In genomic region chrX:147917700-147918694, GRCh38 we compare ENCODE assay signal across 8 cellular contexts. TPM values are rescaled to one million over a fixed set of nuclear protein-coding genes. Genes with fewer than 3 reads are reported as not detected.
DNase-seq lines count a peak whose midpoint lies in the region; ATAC-seq lines count a peak whose summit lies in the region.

No MANE protein-coding gene starts in this region.

- intact Hi-C loops in naive thymus-derived CD4-positive, alpha-beta T cell (cut with micrococcal nuclease) = loop anchor here (10.0 kb wide), 3 partner anchors 153 to 1717 kb away; partner anchors contain the start of genes IDS (in 1 of the 2) and TMEM185A (in 1 of the 2)
- intact Hi-C loops in left colon (cut with DNase I, micrococcal nuclease) = no loop called here

- peaks cover 3% of the 10 kb centered on the region for H3K36me3 Mint-ChIP-seq in T-helper 1 cell treated with Interleukin-12 subunit alpha and Interleukin-12 subunit beta and Interleukin-4 antibody, amounts not matched to agents 30 μg/mL and 1 μg/mL, for 36 hours (ENCODE audit: low read depth)
- peaks cover 0 to 5% (median 0%) of the 10 kb centered on the region in 5 donors for H3K36me3 Mint-ChIP-seq in naive thymus-derived CD4-positive, alpha-beta T cell

- POLR2A ChIA-PET in naive thymus-derived CD4-positive, alpha-beta T cell (lab: Charles Lee) = no interaction called here

- peak; percentile 84 for ATAC-seq in HG02852 (IDR thresholded peaks at IDR 0.05; ENCODE audit: unreplicated experiment)
- peak; percentile 76 for ATAC-seq in naive thymus-derived CD4-positive, alpha-beta T cell
- no peak for ATAC-seq in left colon

- no peaks in the 10 kb centered on the region for H3K27me3 ChIP-seq in naive thymus-derived CD4-positive, alpha-beta T cell (ENCODE audit: control insufficient read depth in 2 of 2, insufficient read depth in 2 of 2, low read length in 2 of 2)

- no peaks in the 10 kb centered on the region for H3K36me3 ChIP-seq in naive thymus-derived CD4-positive, alpha-beta T cell (ENCODE audit: control insufficient read depth in 2 of 3, insufficient read depth in 3 of 3, low read length in 3 of 3)

- H3K4me1 ChIP-seq in naive thymus-derived CD4-positive, alpha-beta T cell (ENCODE audit: control insufficient read depth in 2 of 2, insufficient read depth in 2 of 2, low read length in 2 of 2) = peaks cover 31 to 57% of the 10 kb centered on the region in 2 donors

- peak overlapping the region; percentile 60 for H3K4me3 Mint-ChIP-seq in T-helper 1 cell treated with Interleukin-12 subunit alpha and Interleukin-12 subunit beta and Interleukin-4 antibody, amounts not matched to agents 30 μg/mL and 1 μg/mL, for 36 hours
- peak overlapping the region; percentile 6 to 65 (median 48) for H3K4me3 Mint-ChIP-seq in naive thymus-derived CD4-positive, alpha-beta T cell

- H3K4me1 Mint-ChIP-seq in T-helper 1 cell treated with Interleukin-12 subunit alpha and Interleukin-12 subunit beta and Interleukin-4 antibody, amounts not matched to agents 30 μg/mL and 1 μg/mL, for 36 hours (ENCODE audit: low read depth) = peaks cover 41% of the 10 kb centered on the region
- H3K4me1 Mint-ChIP-seq in naive thymus-derived CD4-positive, alpha-beta T cell = peaks cover 25 to 90% (median 82%) of the 10 kb centered on the region in 7 donors

- H3K4me3 ChIP-seq in naive thymus-derived CD4-positive, alpha-beta T cell (ENCODE audit: low read length) = no peak overlapping the region

- H3K27ac Mint-ChIP-seq in T-helper 1 cell treated with Interleukin-12 subunit alpha and Interleukin-12 subunit beta and Interleukin-4 antibody, amounts not matched to agents 30 μg/mL and 1 μg/mL, for 36 hours = peak overlapping the region; percentile 80
- H3K27ac Mint-ChIP-seq in naive thymus-derived CD4-positive, alpha-beta T cell = peak overlapping the region; percentile 8 to 92 (median 72)

- H3K27me3 Mint-ChIP-seq in T-helper 1 cell treated with Interleukin-12 subunit alpha and Interleukin-12 subunit beta and Interleukin-4 antibody, amounts not matched to agents 30 μg/mL and 1 μg/mL, for 36 hours (ENCODE audit: low read depth) = no peaks in the 10 kb centered on the region
- H3K27me3 Mint-ChIP-seq in naive thymus-derived CD4-positive, alpha-beta T cell = no peaks in the 10 kb centered on the region

- no peaks in the 10 kb centered on the region for H3K9me3 ChIP-seq in naive thymus-derived CD4-positive, alpha-beta T cell (ENCODE audit: control insufficient read depth in 2 of 3, low read length in 3 of 3)

- peak overlapping the region; percentile 47 for H3K27ac ChIP-seq in naive thymus-derived CD4-positive, alpha-beta T cell (ENCODE audit: low read depth, low read length)

- CTCF ChIA-PET in naive thymus-derived CD4-positive, alpha-beta T cell (lab: Charles Lee) = interaction anchor here (0.7 kb wide), 1 partner anchor 78 kb away, joined by 3 read pairs; no protein-coding TSS in a partner anchor

- DNase-seq in activated CD4-positive, alpha-beta T cell treated with anti-CD3 and anti-CD28 coated beads for 4 hours = peak; percentile 4 to 11
- no peak for DNase-seq in activated CD4-positive, alpha-beta T cell treated with anti-CD3 and anti-CD28 coated beads, Interleukin-2, amount 50 U/mL, for 1 hour
- peak in 7 of 9 donors; percentile 5 to 40 (median 33) for DNase-seq in naive thymus-derived CD4-positive, alpha-beta T cell
- DNase-seq in NCI-H345 treated with DMSO at 0.1 percent for 48 hours (lab: John Stamatoyannopoulos, UW; ENCODE audit: unreplicated experiment) (no peak), left colon (no peak), D341Med (ENCODE audit: low spot score) (no peak)

- no peaks in the 10 kb centered on the region for H3K9me3 Mint-ChIP-seq in T-helper 1 cell treated with Interleukin-12 subunit alpha and Interleukin-12 subunit beta and Interleukin-4 antibody, amounts not matched to agents 30 μg/mL and 1 μg/mL, for 36 hours
- no peaks in the 10 kb centered on the region for H3K9me3 Mint-ChIP-seq in naive thymus-derived CD4-positive, alpha-beta T cell

RNA-seq across cellular contexts. Expression of gene FMR1, which starts 6.3 kb away (rescaled TPM):
- 10 to 100 TPM; 50.6 to 84.2 (median 76.8) TPM for total RNA-seq in naive thymus-derived CD4-positive, alpha-beta T cell
- polyA plus RNA-seq in naive thymus-derived CD4-positive, alpha-beta T cell = 1 to 10 TPM; 4.5 to 6.4 TPM
- total RNA-seq in left colon = 10 to 100 TPM; 35.0 to 40.2 TPM

Comparison
In these comparisons a context has a peak if more than half of its experiments do, and no peak if none do; other contexts are left out.
1. DNase-seq: peak in activated CD4-positive, alpha-beta T cell treated with anti-CD3 and anti-CD28 coated beads for 4 hours (2 of 2) and naive thymus-derived CD4-positive, alpha-beta T cell (7 of 9); none in activated CD4-positive, alpha-beta T cell treated with anti-CD3 and anti-CD28 coated beads, Interleukin-2, amount 50 U/mL, for 1 hour (single experiment), NCI-H345 treated with DMSO at 0.1 percent for 48 hours (single experiment), left colon (0 of 2) and D341Med (single experiment).
2. intact Hi-C loops: an anchor here in naive thymus-derived CD4-positive, alpha-beta T cell (10.0 kb wide); none called in left colon.